Comparison of ENCODE assay signal across 8 cellular contexts in the genomic region with DNA sequence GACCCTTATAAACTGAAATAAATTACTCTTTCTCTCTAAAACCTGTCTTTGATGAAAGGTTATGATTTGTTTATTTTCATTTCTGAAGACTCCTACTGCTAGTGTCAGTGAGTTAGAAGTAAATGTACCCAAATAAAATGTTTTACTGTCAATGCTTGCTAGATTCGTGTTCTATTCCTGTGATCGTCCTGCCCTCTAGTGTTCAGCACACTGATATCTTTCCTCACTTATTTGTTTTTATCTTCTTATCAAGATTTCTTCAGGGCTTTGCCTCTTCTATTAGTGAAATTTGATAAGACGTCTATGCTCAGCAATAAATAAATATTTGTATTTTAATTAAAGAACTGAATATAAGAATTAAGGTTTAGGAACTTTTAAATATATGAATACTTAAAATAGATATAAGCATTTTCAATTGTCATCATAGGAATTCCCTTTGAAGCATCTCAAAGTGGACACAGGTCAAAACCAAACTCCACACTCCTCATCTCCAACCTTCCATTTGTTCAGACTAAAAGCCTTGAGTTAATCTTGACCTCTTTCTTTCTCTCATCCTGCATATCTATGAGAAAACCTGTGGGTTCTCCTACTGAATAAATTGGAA.
DNase-seq lines count a peak whose midpoint lies in the region; ATAC-seq and TF ChIP-seq lines count a peak whose summit lies in the region.

No MANE protein-coding gene starts in this region.

- CTCF ChIA-PET in activated CD4-positive, alpha-beta T cell treated with anti-CD3 and anti-CD28 coated beads, Interleukin-2, amount 10 ng/mL, durations not matched to agents 7 days and 5 days (lab: Charles Lee): no interaction called here

- ATAC-seq in GM21529 (IDR thresholded peaks at IDR 0.05; ENCODE audit: unreplicated experiment) (peak; percentile 51), natural killer cell (no peak), GM18861 (IDR thresholded peaks at IDR 0.05; ENCODE audit: unreplicated experiment) (no peak)

- no peak overlapping the region for H3K4me3 ChIP-seq in AG10803 (ENCODE audit: low read length)

- DNase-seq in AG10803 (ENCODE audit: low read depth) (peak; percentile 40), NCI-H748 (lab: John Stamatoyannopoulos, UW; ENCODE audit: unreplicated experiment) (peak; percentile 58), dedifferentiated amniotic fluid mesenchymal stem cell (ENCODE audit: extremely low spot score) (peak; percentile 58), osteocyte (ENCODE audit: extremely low spot score, unreplicated experiment) (no peak), natural killer cell (no peak)
- DNase-seq in activated CD4-positive, alpha-beta T cell treated with anti-CD3 and anti-CD28 coated beads, Interleukin-2, amount 10 ng/mL, durations not matched to agents 7 days and 5 days: no peak

- peaks cover 8% of the 10 kb centered on the region for H3K4me1 Mint-ChIP-seq in osteocyte (ENCODE audit: unreplicated experiment)
- no peaks in the 10 kb centered on the region for H3K4me1 Mint-ChIP-seq in natural killer cell
- H3K4me1 Mint-ChIP-seq in activated CD4-positive, alpha-beta T cell treated with anti-CD3 and anti-CD28 coated beads, Interleukin-2, amount 10 ng/mL, durations not matched to agents 7 days and 5 days: no peaks in the 10 kb centered on the region

- TF ChIP-seq CTCF in AG10803 (conservative IDR thresholded peaks at IDR 0.05; ENCODE audit: low read length): peak; percentile 58
- TF ChIP-seq CTCF in osteocyte (IDR thresholded peaks at IDR 0.05): peak; percentile 80
- no peak for TF ChIP-seq CTCF in natural killer cell (IDR thresholded peaks at IDR 0.05)

- no peaks in the 10 kb centered on the region for H3K27me3 Mint-ChIP-seq in osteocyte (ENCODE audit: unreplicated experiment)
- H3K27me3 Mint-ChIP-seq in natural killer cell (ENCODE audit: low read depth in 2 of 2): no peaks in the 10 kb centered on the region
- no peaks in the 10 kb centered on the region for H3K27me3 Mint-ChIP-seq in activated CD4-positive, alpha-beta T cell treated with anti-CD3 and anti-CD28 coated beads, Interleukin-2, amount 10 ng/mL, durations not matched to agents 7 days and 5 days

- H3K36me3 Mint-ChIP-seq in osteocyte (ENCODE audit: unreplicated experiment): no peaks in the 10 kb centered on the region
- no peaks in the 10 kb centered on the region for H3K36me3 Mint-ChIP-seq in natural killer cell
- H3K36me3 Mint-ChIP-seq in activated CD4-positive, alpha-beta T cell treated with anti-CD3 and anti-CD28 coated beads, Interleukin-2, amount 10 ng/mL, durations not matched to agents 7 days and 5 days (ENCODE audit: low read depth): no peaks in the 10 kb centered on the region

- H3K4me3 Mint-ChIP-seq in osteocyte (ENCODE audit: unreplicated experiment): no peak overlapping the region
- H3K4me3 Mint-ChIP-seq in natural killer cell: no peak overlapping the region
- H3K4me3 Mint-ChIP-seq in activated CD4-positive, alpha-beta T cell treated with anti-CD3 and anti-CD28 coated beads, Interleukin-2, amount 10 ng/mL, durations not matched to agents 7 days and 5 days: no peak overlapping the region

- intact Hi-C loops in natural killer cell (cut with micrococcal nuclease): no loop called here

- POLR2A ChIA-PET in activated CD4-positive, alpha-beta T cell treated with anti-CD3 and anti-CD28 coated beads, Interleukin-2, amount 10 ng/mL, durations not matched to agents 7 days and 5 days (lab: Charles Lee): no interaction called here

- H3K9me3 Mint-ChIP-seq in osteocyte (ENCODE audit: unreplicated experiment) (no peaks in the 10 kb centered on the region), natural killer cell (peaks cover 0 to 3% of the 10 kb centered on the region in 2 donors)
- H3K9me3 Mint-ChIP-seq in activated CD4-positive, alpha-beta T cell treated with anti-CD3 and anti-CD28 coated beads, Interleukin-2, amount 10 ng/mL, durations not matched to agents 7 days and 5 days: no peaks in the 10 kb centered on the region

- H3K27ac Mint-ChIP-seq in osteocyte (ENCODE audit: unreplicated experiment) (no peak overlapping the region), natural killer cell (no peak overlapping the region)
- H3K27ac Mint-ChIP-seq in activated CD4-positive, alpha-beta T cell treated with anti-CD3 and anti-CD28 coated beads, Interleukin-2, amount 10 ng/mL, durations not matched to agents 7 days and 5 days: no peak overlapping the region

Comparison
In these comparisons a context has a peak if more than half of its experiments do, and no peak if none do; other contexts are left out.
1. DNase-seq: peak in AG10803 (single experiment), NCI-H748 (single experiment) and dedifferentiated amniotic fluid mesenchymal stem cell (single experiment); none in osteocyte (single experiment), natural killer cell (single experiment) and activated CD4-positive, alpha-beta T cell treated with anti-CD3 and anti-CD28 coated beads, Interleukin-2, amount 10 ng/mL, durations not matched to agents 7 days and 5 days (single experiment).